16 cellular contexts compared by ENCODE assay signal in genomic region chr9:128369024-128369706, GRCh38.
"Had no signal": no experiment of that assay in that cellular context is flagged by ENCODE, and none has a peak within 500 bp of the region (broad histone marks: within the 10 kb centered on the region; RNA-seq: fewer than 3 reads in every experiment).

No MANE protein-coding gene starts in this region.

- H3K9me3 ChIP-seq: neutrophil, testis, uterus had no signal

- DNase-seq: activated CD4-positive, alpha-beta T cell treated with anti-CD3 and anti-CD28 coated beads for 4 hours; activated gamma-delta T cell; activated T-cell treated with anti-CD3 and anti-CD28 coated beads for 4 hours; caudate nucleus; effector memory CD8-positive, alpha-beta T cell; hippocampal formation; retina; stimulated activated CD4-positive, alpha-beta T cell treated with anti-CD3 and anti-CD28 coated beads, Interleukin-15, amount 100 ng/mL, for 24 hours; stimulated activated CD4-positive, alpha-beta T cell treated with anti-CD3 and anti-CD28 coated beads, Interleukin-4, amount 100 ng/mL, for 24 hours; SW 1271; T1000; testis; uterus had no signal

- H3K27me3 Mint-ChIP-seq: stimulated activated naive CD8-positive, alpha-beta T cell treated with anti-CD3 and anti-CD28 coated beads, Interleukin-15, Interleukin-2, amounts not matched to agents 100 ng/mL and 50 ng/mL, for 24 hours had no signal

- H3K4me3 ChIP-seq: coronary artery, testis, uterus had no signal

- ATAC-seq: effector memory CD8-positive, alpha-beta T cell had no signal

- H3K27ac Mint-ChIP-seq: effector memory CD8-positive, alpha-beta T cell had no signal

- H3K9me3 Mint-ChIP-seq: effector memory CD8-positive, alpha-beta T cell; stimulated activated naive CD8-positive, alpha-beta T cell treated with anti-CD3 and anti-CD28 coated beads, Interleukin-15, Interleukin-2, amounts not matched to agents 100 ng/mL and 50 ng/mL, for 24 hours had no signal

- H3K36me3 ChIP-seq: neutrophil, uterus had no signal

- H3K27ac ChIP-seq: coronary artery, uterus had no signal

- H3K27me3 ChIP-seq: testis, uterus had no signal
